In genomic region chr6:152605342-152605741, GRCh38 we compare ENCODE assay signal across 1 cellular context.
TF ChIP-seq lines count a peak whose summit lies in the region.

No MANE protein-coding gene starts in this region.

TF ChIP-seq in WTC11, 78 proteins besides CTCF, POLR2A, EP300 and RAD21 (continued from another document):
- TF ChIP-seq ZNF512 (CRISPR knock-in tag; IDR thresholded peaks at IDR 0.05; ENCODE audit: borderline replicate concordance) (no peak), MXD4 (CRISPR knock-in tag; IDR thresholded peaks at IDR 0.05; ENCODE audit: borderline replicate concordance) (no peak), MYBL2 (CRISPR knock-in tag; IDR thresholded peaks at IDR 0.05) (no peak), PRRX2 (CRISPR knock-in tag; IDR thresholded peaks at IDR 0.05) (no peak), CBFB (CRISPR knock-in tag; IDR thresholded peaks at IDR 0.05; ENCODE audit: low read depth) (no peak), MLX (CRISPR knock-in tag; IDR thresholded peaks at IDR 0.05) (no peak), JAZF1 (CRISPR knock-in tag; IDR thresholded peaks at IDR 0.05) (no peak), AFF4 (CRISPR knock-in tag; IDR thresholded peaks at IDR 0.05; ENCODE audit: borderline replicate concordance) (no peak), ZNF396 (CRISPR knock-in tag; IDR thresholded peaks at IDR 0.05; ENCODE audit: borderline replicate concordance) (no peak), TEAD1 (CRISPR knock-in tag; IDR thresholded peaks at IDR 0.05) (no peak), ERG (CRISPR knock-in tag; IDR thresholded peaks at IDR 0.05) (no peak), ZNF423 (CRISPR knock-in tag; IDR thresholded peaks at IDR 0.05) (no peak)
